ENCODE assay signal across 10 cellular contexts in the genomic region with DNA sequence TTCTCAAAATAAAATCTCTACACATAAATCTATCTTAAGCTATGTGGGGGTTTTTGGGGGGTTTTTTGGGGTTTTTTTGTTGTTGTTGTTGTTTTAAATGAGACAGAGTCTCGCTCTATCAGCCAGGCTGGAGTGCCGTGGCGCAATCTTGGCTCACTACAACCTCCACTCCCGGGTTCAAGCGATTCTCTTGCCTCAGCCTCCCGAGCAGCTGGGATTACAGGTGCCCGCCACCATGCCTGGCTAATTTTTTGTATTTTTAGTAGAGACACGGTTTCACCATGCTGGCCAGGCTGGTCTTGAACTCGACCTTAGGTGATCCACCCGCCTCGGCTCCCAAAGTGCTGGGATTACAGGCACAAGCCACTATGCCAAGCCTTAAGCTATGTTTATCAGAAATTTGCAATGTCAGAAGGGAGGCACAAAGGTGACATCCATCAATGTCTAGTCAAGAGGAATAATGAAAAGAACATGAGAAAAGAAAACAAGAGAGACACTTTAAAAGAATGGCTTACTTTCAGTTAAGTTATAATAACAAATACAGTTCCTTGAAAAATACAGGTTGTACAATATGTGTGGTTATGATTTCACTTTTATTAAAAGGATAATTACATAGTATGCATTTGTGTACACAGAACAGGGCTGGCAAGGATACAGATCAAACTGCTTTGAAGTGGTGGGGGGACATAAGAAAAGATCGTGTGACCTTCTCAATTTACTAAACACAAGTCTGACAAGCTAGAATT. TPM values are rescaled to one million over a fixed set of nuclear protein-coding genes. Genes with fewer than 3 reads are reported as not detected.
A peak's percentile ranks its signal among the peaks of the same experiment; 100 is the strongest.
DNase-seq lines count a peak whose midpoint lies in the region; ATAC-seq and TF ChIP-seq lines count a peak whose summit lies in the region.
"Had no signal": no experiment of that assay in that cellular context is flagged by ENCODE, and none has a peak within 500 bp of the region (broad histone marks: within the 10 kb centered on the region; RNA-seq: fewer than 3 reads in every experiment).

No MANE protein-coding gene starts in this region.

- H3K36me3 ChIP-seq in Peyer's patch = no peaks in the 10 kb centered on the region
- peaks cover 5 to 24% (median 8%) of the 10 kb centered on the region in 3 donors for H3K36me3 ChIP-seq in tibial artery

- peaks cover 0 to 18% (median 2%) of the 10 kb centered on the region in 4 donors for H3K4me1 ChIP-seq in Peyer's patch
- H3K4me1 ChIP-seq in tibial artery = peaks cover 0 to 17% (median 5%) of the 10 kb centered on the region in 4 donors

- H3K9me3 Mint-ChIP-seq in activated CD8-positive, alpha-beta memory T cell treated with anti-CD3 and anti-CD28 coated beads, Interleukin-2, amount 10 ng/mL, durations not matched to agents 7 days and 5 days (ENCODE audit: low read depth) = no peaks in the 10 kb centered on the region

- peak overlapping the region; percentile 56 for H3K4me3 Mint-ChIP-seq in activated CD8-positive, alpha-beta memory T cell treated with anti-CD3 and anti-CD28 coated beads, Interleukin-2, amount 10 ng/mL, durations not matched to agents 7 days and 5 days

- H3K27me3 ChIP-seq in Peyer's patch (no peaks in the 10 kb centered on the region), tibial artery (no peaks in the 10 kb centered on the region)

- peak overlapping the region; percentile 2 to 75 (median 66) for H3K27ac ChIP-seq in Peyer's patch
- peak overlapping the region; percentile 19 to 38 for H3K27ac ChIP-seq in tibial artery
- H3K27ac ChIP-seq: epithelial cell of prostate had no signal

- DNase-seq in activated CD8-positive, alpha-beta memory T cell treated with anti-CD3 and anti-CD28 coated beads, Interleukin-2, amount 10 ng/mL, durations not matched to agents 7 days and 5 days = no peak
- no peak for DNase-seq in activated CD8-positive, alpha-beta memory T cell treated with anti-CD3 and anti-CD28 coated beads, Interleukin-2, amount 50 U/mL, for 48 hours
- DNase-seq in Peyer's patch = no peak
- no peak for DNase-seq in fibroblast of the aortic adventitia (ENCODE audit: low read depth)
- no peak for DNase-seq in tibial artery
- DNase-seq in HK-2 (ENCODE audit: unreplicated experiment) = no peak
- DNase-seq in NCI-H1930 (lab: John Stamatoyannopoulos, UW) = no peak
- no peak for DNase-seq in superior temporal gyrus (ENCODE audit: extremely low spot score)
- DNase-seq: AML-193 had no signal

- H3K4me3 ChIP-seq in Peyer's patch (no peak overlapping the region), fibroblast of the aortic adventitia (ENCODE audit: low read depth, low read length) (peak overlapping the region; percentile 40), tibial artery (peak overlapping the region in 1 of 2 donors; percentile 38)

- peaks cover 19% of the 10 kb centered on the region for H3K4me1 Mint-ChIP-seq in activated CD8-positive, alpha-beta memory T cell treated with anti-CD3 and anti-CD28 coated beads, Interleukin-2, amount 10 ng/mL, durations not matched to agents 7 days and 5 days

- H3K27ac Mint-ChIP-seq in activated CD8-positive, alpha-beta memory T cell treated with anti-CD3 and anti-CD28 coated beads, Interleukin-2, amount 10 ng/mL, durations not matched to agents 7 days and 5 days = peak overlapping the region; percentile 76

- no peak for ATAC-seq in activated CD8-positive, alpha-beta memory T cell treated with anti-CD3 and anti-CD28 coated beads, Interleukin-2, amount 10 ng/mL, durations not matched to agents 7 days and 5 days

- TF ChIP-seq POLR2A in Peyer's patch (IDR thresholded peaks at IDR 0.05) = no peak

- TF ChIP-seq CTCF in Peyer's patch (IDR thresholded peaks at IDR 0.05) = no peak
- TF ChIP-seq CTCF in fibroblast of the aortic adventitia (IDR thresholded peaks at IDR 0.05; ENCODE audit: insufficient read depth, low read length) = no peak
- no peak for TF ChIP-seq CTCF in tibial artery (IDR thresholded peaks at IDR 0.05)

- CTCF ChIA-PET in activated CD8-positive, alpha-beta memory T cell treated with anti-CD3 and anti-CD28 coated beads, Interleukin-2, amount 10 ng/mL, durations not matched to agents 7 days and 5 days (lab: Charles Lee) = interaction anchor here (0.9 to 1.4 kb wide), 5 partner anchors 9 to 129 kb away, joined by 3 read pairs; no protein-coding TSS in a partner anchor

- H3K9me3 ChIP-seq in Peyer's patch = no peaks in the 10 kb centered on the region
- no peaks in the 10 kb centered on the region for H3K9me3 ChIP-seq in tibial artery

- H3K27me3 Mint-ChIP-seq in activated CD8-positive, alpha-beta memory T cell treated with anti-CD3 and anti-CD28 coated beads, Interleukin-2, amount 10 ng/mL, durations not matched to agents 7 days and 5 days = no peaks in the 10 kb centered on the region

- intact Hi-C loops in tibial artery (cut with DNase I; ENCODE audit: low total_unique reads) = no loop called here

- peaks cover 7% of the 10 kb centered on the region for H3K36me3 Mint-ChIP-seq in activated CD8-positive, alpha-beta memory T cell treated with anti-CD3 and anti-CD28 coated beads, Interleukin-2, amount 10 ng/mL, durations not matched to agents 7 days and 5 days

RNA-seq across cellular contexts. Expression of gene SLC23A2, which starts 28.6 kb away (rescaled TPM):
- 10 to 100 TPM; 16.1 to 16.5 TPM for total RNA-seq in activated CD8-positive, alpha-beta memory T cell treated with anti-CD3 and anti-CD28 coated beads, Interleukin-2, amount 10 ng/mL, durations not matched to agents 7 days and 5 days
- 10 to 100 TPM in 3 of 4 donors, 1 to 10 TPM in 1; 4.2 to 18.2 (median 11.0) TPM for total RNA-seq in Peyer's patch
- 8.9 and 24.6 TPM in 2 replicates for total RNA-seq in fibroblast of the aortic adventitia (ENCODE audit: low replicate concordance)
